12 cellular contexts compared by ENCODE assay signal in genomic region chr9:108551030-108551964, GRCh38.
DNase-seq lines count a peak whose midpoint lies in the region; ATAC-seq and TF ChIP-seq lines count a peak whose summit lies in the region.
"Had no signal": no experiment of that assay in that cellular context is flagged by ENCODE, and none has a peak within 500 bp of the region (broad histone marks: within the 10 kb centered on the region; RNA-seq: fewer than 3 reads in every experiment).

No MANE protein-coding gene starts in this region.

- peak overlapping the region; percentile 39 for H3K27ac Mint-ChIP-seq in chondrocyte (ENCODE audit: unreplicated experiment)
- H3K27ac Mint-ChIP-seq: activated naive CD8-positive, alpha-beta T cell; stimulated activated naive CD8-positive, alpha-beta T cell treated with anti-CD3 and anti-CD28 coated beads, Interleukin-15, Interleukin-2, amounts not matched to agents 100 ng/mL and 50 ng/mL, for 24 hours had no signal

- H3K4me3 Mint-ChIP-seq in chondrocyte (ENCODE audit: unreplicated experiment): no peak overlapping the region
- H3K4me3 Mint-ChIP-seq: activated naive CD8-positive, alpha-beta T cell; stimulated activated naive CD8-positive, alpha-beta T cell treated with anti-CD3 and anti-CD28 coated beads, Interleukin-15, Interleukin-2, amounts not matched to agents 100 ng/mL and 50 ng/mL, for 24 hours had no signal

- peaks cover 20% of the 10 kb centered on the region for H3K4me1 Mint-ChIP-seq in chondrocyte (ENCODE audit: low read depth)

- in situ Hi-C loops in Caki2 (cut with HindIII; ENCODE audit: low pct_unique_long_range_greater_than_20kb, low sequenced_read_pairs): no loop called here

- DNase-seq in Caki2 (ENCODE audit: low read depth): peak; percentile 69
- DNase-seq in NCI-H1436 (lab: John Stamatoyannopoulos, UW): peak; percentile 69
- no peak for DNase-seq in chondrocyte (ENCODE audit: low spot score)
- DNase-seq in omental fat pad (ENCODE audit: low spot score): no peak
- DNase-seq in NCI-H1105 (lab: John Stamatoyannopoulos, UW): no peak
- no peak for DNase-seq in stimulated activated CD4-positive, alpha-beta T cell treated with anti-CD3 and anti-CD28 coated beads, Interleukin-2, amount 100 ng/mL, for 48 hours
- DNase-seq in activated T-cell treated with anti-CD3 and anti-CD28 coated beads, Interleukin-2, amount 50 U/mL, for 1 hour: no peak
- DNase-seq: DND-41, NCI-H1930 had no signal

- peak; percentile 12 for TF ChIP-seq CTCF in chondrocyte (IDR thresholded peaks at IDR 0.05)
- TF ChIP-seq CTCF in omental fat pad (IDR thresholded peaks at IDR 0.05): no peak

- no peaks in the 10 kb centered on the region for H3K27me3 Mint-ChIP-seq in chondrocyte (ENCODE audit: low read depth)
- H3K27me3 Mint-ChIP-seq: activated naive CD8-positive, alpha-beta T cell; stimulated activated naive CD8-positive, alpha-beta T cell treated with anti-CD3 and anti-CD28 coated beads, Interleukin-15, Interleukin-2, amounts not matched to agents 100 ng/mL and 50 ng/mL, for 24 hours had no signal

- no peaks in the 10 kb centered on the region for H3K9me3 Mint-ChIP-seq in chondrocyte (ENCODE audit: low read depth)
- H3K9me3 Mint-ChIP-seq: stimulated activated naive CD8-positive, alpha-beta T cell treated with anti-CD3 and anti-CD28 coated beads, Interleukin-15, Interleukin-2, amounts not matched to agents 100 ng/mL and 50 ng/mL, for 24 hours had no signal

- no peaks in the 10 kb centered on the region for H3K36me3 Mint-ChIP-seq in chondrocyte (ENCODE audit: low read depth)
- H3K36me3 Mint-ChIP-seq: activated naive CD8-positive, alpha-beta T cell had no signal

- peak; percentile 76 for ATAC-seq in omental fat pad (ENCODE audit: low FRiP score)
- no peak for ATAC-seq in GM21723 (IDR thresholded peaks at IDR 0.05; ENCODE audit: unreplicated experiment)

Comparison
In these comparisons a context has a peak if more than half of its experiments do, and no peak if none do; other contexts are left out.
1. DNase-seq: peak in Caki2 (single experiment) and NCI-H1436 (single experiment); none in chondrocyte (single experiment), omental fat pad (single experiment), NCI-H1105 (single experiment), stimulated activated CD4-positive, alpha-beta T cell treated with anti-CD3 and anti-CD28 coated beads, Interleukin-2, amount 100 ng/mL, for 48 hours (0 of 2) and activated T-cell treated with anti-CD3 and anti-CD28 coated beads, Interleukin-2, amount 50 U/mL, for 1 hour (single experiment).